Comparison of ENCODE assay signal across 1 cellular context in the genomic region with DNA sequence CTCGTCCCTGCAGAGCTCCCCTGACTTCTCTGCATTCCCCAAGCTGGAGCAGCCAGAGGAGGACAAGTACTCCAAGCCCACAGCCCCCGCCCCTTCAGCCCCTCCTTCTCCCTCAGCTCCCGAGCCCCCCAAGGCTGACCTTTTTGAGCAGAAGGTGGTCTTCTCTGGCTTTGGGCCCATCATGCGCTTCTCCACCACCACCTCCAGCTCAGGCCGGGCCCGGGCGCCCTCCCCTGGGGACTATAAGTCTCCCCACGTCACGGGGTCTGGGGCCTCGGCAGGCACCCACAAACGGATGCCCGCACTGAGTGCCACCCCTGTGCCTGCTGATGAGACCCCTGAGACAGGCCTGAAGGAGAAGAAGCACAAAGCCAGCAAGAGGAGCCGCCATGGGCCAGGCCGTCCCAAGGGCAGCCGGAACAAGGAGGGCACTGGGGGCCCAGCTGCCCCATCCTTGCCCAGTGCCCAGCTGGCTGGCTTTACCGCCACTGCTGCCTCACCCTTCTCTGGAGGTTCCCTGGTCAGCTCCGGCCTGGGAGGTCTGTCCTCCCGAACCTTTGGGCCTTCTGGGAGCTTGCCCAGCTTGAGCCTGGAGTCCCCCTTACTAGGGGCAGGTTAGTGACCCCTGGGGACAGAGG.
TF ChIP-seq lines count a peak whose summit lies in the region.

No MANE protein-coding gene starts in this region.

TF ChIP-seq in K562, 482 proteins besides CTCF, POLR2A, EP300 and RAD21:
- TF ChIP-seq RBM22 (IDR thresholded peaks at IDR 0.05; ENCODE audit: low read depth, low read length, poor library complexity, severe bottlenecking) (no peak), THRAP3 (IDR thresholded peaks at IDR 0.05; ENCODE audit: borderline replicate concordance) (no peak), POLR2G (IDR thresholded peaks at IDR 0.05; ENCODE audit: low read depth, low read length) (peak; percentile 57)
- TF ChIP-seq, protein P1, sequence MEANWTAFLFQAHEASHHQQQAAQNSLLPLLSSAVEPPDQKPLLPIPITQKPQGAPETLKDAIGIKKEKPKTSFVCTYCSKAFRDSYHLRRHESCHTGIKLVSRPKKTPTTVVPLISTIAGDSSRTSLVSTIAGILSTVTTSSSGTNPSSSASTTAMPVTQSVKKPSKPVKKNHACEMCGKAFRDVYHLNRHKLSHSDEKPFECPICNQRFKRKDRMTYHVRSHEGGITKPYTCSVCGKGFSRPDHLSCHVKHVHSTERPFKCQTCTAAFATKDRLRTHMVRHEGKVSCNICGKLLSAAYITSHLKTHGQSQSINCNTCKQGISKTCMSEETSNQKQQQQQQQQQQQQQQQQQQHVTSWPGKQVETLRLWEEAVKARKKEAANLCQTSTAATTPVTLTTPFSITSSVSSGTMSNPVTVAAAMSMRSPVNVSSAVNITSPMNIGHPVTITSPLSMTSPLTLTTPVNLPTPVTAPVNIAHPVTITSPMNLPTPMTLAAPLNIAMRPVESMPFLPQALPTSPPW (CRISPR knock-in tag; IDR thresholded peaks at IDR 0.05): no peak
- TF ChIP-seq, protein P2, sequence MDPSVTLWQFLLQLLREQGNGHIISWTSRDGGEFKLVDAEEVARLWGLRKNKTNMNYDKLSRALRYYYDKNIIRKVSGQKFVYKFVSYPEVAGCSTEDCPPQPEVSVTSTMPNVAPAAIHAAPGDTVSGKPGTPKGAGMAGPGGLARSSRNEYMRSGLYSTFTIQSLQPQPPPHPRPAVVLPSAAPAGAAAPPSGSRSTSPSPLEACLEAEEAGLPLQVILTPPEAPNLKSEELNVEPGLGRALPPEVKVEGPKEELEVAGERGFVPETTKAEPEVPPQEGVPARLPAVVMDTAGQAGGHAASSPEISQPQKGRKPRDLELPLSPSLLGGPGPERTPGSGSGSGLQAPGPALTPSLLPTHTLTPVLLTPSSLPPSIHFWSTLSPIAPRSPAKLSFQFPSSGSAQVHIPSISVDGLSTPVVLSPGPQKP (CRISPR knock-in tag; IDR thresholded peaks at IDR 0.05): no peak
TF ChIP-seq in K562: peak in this region for 1.
